9 cellular contexts compared by ENCODE assay signal in the genomic region with DNA sequence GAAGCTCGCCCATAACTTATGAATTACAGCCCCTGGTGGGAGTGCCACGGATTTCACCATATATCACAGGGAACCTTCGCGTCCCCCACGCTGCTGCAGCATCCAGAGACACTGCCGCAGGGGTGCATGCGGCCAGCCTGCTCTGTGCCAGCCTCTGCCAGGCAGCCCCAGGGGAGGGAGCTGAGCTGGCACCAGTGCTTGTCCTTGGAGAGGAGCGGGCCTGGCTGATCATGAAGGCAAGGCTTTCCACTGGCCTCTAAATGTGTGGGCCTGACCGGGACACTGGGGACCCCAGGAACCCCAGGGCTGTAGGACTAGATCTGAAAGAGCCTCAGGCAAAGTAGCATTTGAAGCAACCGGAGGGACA.
DNase-seq lines count a peak whose midpoint lies in the region; ATAC-seq and TF ChIP-seq lines count a peak whose summit lies in the region.
"Had no signal": no experiment of that assay in that cellular context is flagged by ENCODE, and none has a peak within 500 bp of the region (broad histone marks: within the 10 kb centered on the region; RNA-seq: fewer than 3 reads in every experiment).

No MANE protein-coding gene starts in this region.

- CTCF ChIA-PET in HEK293 (lab: Yijun Ruan, JAX), result interaction anchor here (1.0 to 3.8 kb wide), 6 partner anchors 12 to 671 kb away, joined by 3 to 27 read pairs (median 4); no protein-coding TSS in a partner anchor

- H3K9me3 ChIP-seq in HEK293 (ENCODE audit: control insufficient read depth, insufficient read depth, low read depth, low read length) (no peaks in the 10 kb centered on the region), hepatocyte (ENCODE audit: low read depth) (no peaks in the 10 kb centered on the region)

- POLR2A ChIA-PET in HEK293 (lab: Yijun Ruan, JAX), result interaction anchor here (0.9 to 1.3 kb wide), 2 partner anchors 115 to 140 kb away, joined by 4 to 9 read pairs; a partner anchor contains a TSS

- H3K36me3 ChIP-seq in HEK293 (ENCODE audit: control insufficient read depth in 2 of 2, insufficient read depth in 1 of 2, low read length in 2 of 2), result peaks cover 0 to 3% of the 10 kb centered on the region in 2 experiments; a peak in 1 of 3 replicates
- H3K36me3 ChIP-seq in hepatocyte (replicated peaks; ENCODE audit: insufficient read depth, low read depth), result no peaks in the 10 kb centered on the region

- no peaks in the 10 kb centered on the region for H4K20me1 ChIP-seq in hepatocyte (ENCODE audit: insufficient read depth, poor library complexity, severe bottlenecking)

- H3K27ac ChIP-seq in HEK293 (ENCODE audit: extremely low read depth, low read depth, low read length) (no peak overlapping the region), hepatocyte (peak overlapping the region; percentile 69)

- H3K4me1 ChIP-seq in HEK293 (ENCODE audit: control insufficient read depth, insufficient read depth, low read length) (peaks cover 6% of the 10 kb centered on the region; the same call in 1 of the 2 replicates), hepatocyte (ENCODE audit: insufficient read depth) (peaks cover 16% of the 10 kb centered on the region)

- no peaks in the 10 kb centered on the region for H3K27me3 ChIP-seq in hepatocyte

- 72% methylated on average over 10 of the region's 10 CpGs for WGBS in hepatocyte (ENCODE audit: low lambda C conversion rate, missing lambda C conversion rate)

- H3K9me2 ChIP-seq in hepatocyte (replicated peaks; ENCODE audit: insufficient read depth), result no peaks in the 10 kb centered on the region

- no peak overlapping the region for H3K4me3 ChIP-seq in HEK293 (ENCODE audit: low read depth, low read length)
- no peak overlapping the region for H3K4me3 ChIP-seq in hepatocyte

- H2AFZ ChIP-seq in hepatocyte, result no peak overlapping the region

- DNase-seq in astrocyte of the hippocampus (ENCODE audit: low read depth, low spot score) (peak; percentile 17), hepatocyte (ENCODE audit: low spot score) (no peak), sciatic nerve (ENCODE audit: low spot score) (peak; percentile 43), amniotic stem cell (lab: John Stamatoyannopoulos, UW) (no peak), T-helper 9 cell (no peak)
- DNase-seq: CD8-positive, alpha-beta T cell had no signal

- peak overlapping the region; percentile 50 for H3K4me2 ChIP-seq in hepatocyte

- intact Hi-C loops in sciatic nerve (cut with DNase I), result no loop called here

- TF ChIP-seq CTCF in HEK293 (tag by site-specific recombination; IDR thresholded peaks at IDR 0.05) (no peak), hepatocyte (IDR thresholded peaks at IDR 0.05; ENCODE audit: poor library complexity) (no peak)

- no peaks in the 10 kb centered on the region for H3K79me2 ChIP-seq in hepatocyte

- ATAC-seq in sciatic nerve, result no peak
- no peak for ATAC-seq in HG03571 (IDR thresholded peaks at IDR 0.05; ENCODE audit: unreplicated experiment)
- no peak for ATAC-seq in GM18867 (IDR thresholded peaks at IDR 0.05; ENCODE audit: unreplicated experiment)
- ATAC-seq: CD8-positive, alpha-beta T cell had no signal

TF ChIP-seq in HEK293, 187 proteins besides CTCF, POLR2A, EP300 and RAD21:
- TF ChIP-seq, protein P1, sequence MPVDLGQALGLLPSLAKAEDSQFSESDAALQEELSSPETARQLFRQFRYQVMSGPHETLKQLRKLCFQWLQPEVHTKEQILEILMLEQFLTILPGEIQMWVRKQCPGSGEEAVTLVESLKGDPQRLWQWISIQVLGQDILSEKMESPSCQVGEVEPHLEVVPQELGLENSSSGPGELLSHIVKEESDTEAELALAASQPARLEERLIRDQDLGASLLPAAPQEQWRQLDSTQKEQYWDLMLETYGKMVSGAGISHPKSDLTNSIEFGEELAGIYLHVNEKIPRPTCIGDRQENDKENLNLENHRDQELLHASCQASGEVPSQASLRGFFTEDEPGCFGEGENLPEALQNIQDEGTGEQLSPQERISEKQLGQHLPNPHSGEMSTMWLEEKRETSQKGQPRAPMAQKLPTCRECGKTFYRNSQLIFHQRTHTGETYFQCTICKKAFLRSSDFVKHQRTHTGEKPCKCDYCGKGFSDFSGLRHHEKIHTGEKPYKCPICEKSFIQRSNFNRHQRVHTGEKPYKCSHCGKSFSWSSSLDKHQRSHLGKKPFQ (tag by site-specific recombination; IDR thresholded peaks at IDR 0.05), result no peak
- TF ChIP-seq ZIC2 (tag by site-specific recombination; IDR thresholded peaks at IDR 0.05), result 0 out of 2 replicates have a peak, but pooled peaks have one; percentile 31
- TF ChIP-seq, protein P2, sequence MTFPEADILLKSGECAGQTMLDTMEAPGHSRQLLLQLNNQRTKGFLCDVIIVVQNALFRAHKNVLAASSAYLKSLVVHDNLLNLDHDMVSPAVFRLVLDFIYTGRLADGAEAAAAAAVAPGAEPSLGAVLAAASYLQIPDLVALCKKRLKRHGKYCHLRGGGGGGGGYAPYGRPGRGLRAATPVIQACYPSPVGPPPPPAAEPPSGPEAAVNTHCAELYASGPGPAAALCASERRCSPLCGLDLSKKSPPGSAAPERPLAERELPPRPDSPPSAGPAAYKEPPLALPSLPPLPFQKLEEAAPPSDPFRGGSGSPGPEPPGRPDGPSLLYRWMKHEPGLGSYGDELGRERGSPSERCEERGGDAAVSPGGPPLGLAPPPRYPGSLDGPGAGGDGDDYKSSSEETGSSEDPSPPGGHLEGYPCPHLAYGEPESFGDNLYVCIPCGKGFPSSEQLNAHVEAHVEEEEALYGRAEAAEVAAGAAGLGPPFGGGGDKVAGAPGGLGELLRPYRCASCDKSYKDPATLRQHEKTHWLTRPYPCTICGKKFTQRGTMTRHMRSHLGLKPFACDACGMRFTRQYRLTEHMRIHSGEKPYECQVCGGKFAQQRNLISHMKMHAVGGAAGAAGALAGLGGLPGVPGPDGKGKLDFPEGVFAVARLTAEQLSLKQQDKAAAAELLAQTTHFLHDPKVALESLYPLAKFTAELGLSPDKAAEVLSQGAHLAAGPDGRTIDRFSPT (tag by site-specific recombination; IDR thresholded peaks at IDR 0.05), result peak; percentile 44; the same call in 1 of the 2 replicates

Comparison
In these comparisons a context has a peak if more than half of its experiments do, and no peak if none do; other contexts are left out.
1. DNase-seq: peak in astrocyte of the hippocampus (single experiment) and sciatic nerve (single experiment); none in hepatocyte (single experiment), amniotic stem cell (single experiment) and T-helper 9 cell (single experiment).